In genomic region chr6:24775520-24776058, GRCh38 we compare ENCODE assay signal across 8 cellular contexts. TPM values are rescaled to one million over a fixed set of nuclear protein-coding genes. Genes with fewer than 3 reads are reported as not detected.
DNase-seq lines count a peak whose midpoint lies in the region; ATAC-seq and TF ChIP-seq lines count a peak whose summit lies in the region.

No MANE protein-coding gene starts in this region.

- no peak overlapping the region for H3K27ac ChIP-seq in aorta (ENCODE audit: low read depth in 1 of 2, low read length in 2 of 2)

- intact Hi-C loops in aorta (cut with DNase I): loop anchor here in 1 of 2 donors (2.0 kb wide), 1 partner anchor 55 kb away; no protein-coding TSS in a partner anchor

- H3K9ac ChIP-seq in mucosa of stomach (ENCODE audit: low read length): peak overlapping the region; percentile 63

- H3K27me3 ChIP-seq in mucosa of stomach (ENCODE audit: control insufficient read depth, insufficient read depth, low read length) (no peaks in the 10 kb centered on the region), aorta (ENCODE audit: control insufficient read depth in 1 of 2, insufficient read depth in 2 of 2, low read length in 1 of 2) (no peaks in the 10 kb centered on the region)

- POLR2A ChIA-PET in T-cell (lab: Charles Lee): interaction anchor here in 1 of 2 donors (0.5 to 1.0 kb wide), 3 partner anchors 54 to 185 kb away, joined by 3 to 5 read pairs (median 4); no protein-coding TSS in a partner anchor

- H3K9me3 ChIP-seq in mucosa of stomach (ENCODE audit: control insufficient read depth, low read length) (no peaks in the 10 kb centered on the region), aorta (ENCODE audit: control insufficient read depth, low read length) (no peaks in the 10 kb centered on the region)

- CTCF ChIA-PET in T-cell (lab: Charles Lee): interaction anchor here in 1 of 2 donors (1.3 kb wide), 1 partner anchor 158 kb away, joined by 4 read pairs; no protein-coding TSS in a partner anchor

- H3K36me3 ChIP-seq in mucosa of stomach (ENCODE audit: control insufficient read depth, insufficient read depth, low read length): no peaks in the 10 kb centered on the region
- no peaks in the 10 kb centered on the region for H3K36me3 ChIP-seq in aorta (ENCODE audit: control insufficient read depth in 1 of 2, insufficient read depth in 2 of 2, low read length in 1 of 2)

- DNase-seq in GM12864 (ENCODE audit: low read depth): no peak
- peak in 12 of 34 experiments; percentile 2 to 28 (median 8) for DNase-seq in T-cell
- peak; percentile 24 to 60 for DNase-seq in dermis microvascular lymphatic vessel endothelial cell (ENCODE audit: low read depth in 2 of 2)
- DNase-seq in aorta: peak in 1 of 2 donors; percentile 46
- DNase-seq in medulla oblongata (ENCODE audit: extremely low spot score): no peak

- no peaks in the 10 kb centered on the region for H3K4me1 ChIP-seq in mucosa of stomach (ENCODE audit: control insufficient read depth, insufficient read depth, low read length)
- H3K4me1 ChIP-seq in aorta (ENCODE audit: control insufficient read depth in 1 of 2, insufficient read depth in 2 of 2, low read length in 2 of 2): no peaks in the 10 kb centered on the region

- H3K9me3 Mint-ChIP-seq in T-cell: no peaks in the 10 kb centered on the region

- no peak for TF ChIP-seq CTCF in GM12864 (IDR thresholded peaks at IDR 0.05; ENCODE audit: low read depth, low read length, missing control alignments)

- H3K27ac Mint-ChIP-seq in T-cell: peak overlapping the region; percentile 69 to 96

- ATAC-seq in HG02840 (IDR thresholded peaks at IDR 0.05; ENCODE audit: low FRiP score, unreplicated experiment) (peak; percentile 12), T-cell (replicated peaks in 1 of 4) (peak in 2 of 4 experiments; percentile 3 to 4), aorta (ENCODE audit: low FRiP score) (peak; percentile 61), HG03565 (IDR thresholded peaks at IDR 0.05; ENCODE audit: unreplicated experiment) (no peak)

- peaks cover 26 to 34% (median 30%) of the 10 kb centered on the region in 3 donors for H3K4me1 Mint-ChIP-seq in T-cell

- no peaks in the 10 kb centered on the region for H3K27me3 Mint-ChIP-seq in T-cell

- H3K36me3 Mint-ChIP-seq in T-cell: peaks cover 4% of the 10 kb centered on the region

- 1 to 2% methylated on average over 20 of the region's 20 CpGs for WGBS in aorta, 2 donors

- peak overlapping the region; percentile 79 for H3K4me3 ChIP-seq in GM12864 (ENCODE audit: low read depth, low read length)
- H3K4me3 ChIP-seq in mucosa of stomach (ENCODE audit: low read length): peak overlapping the region; percentile 71
- peak overlapping the region; percentile 5 to 67 for H3K4me3 ChIP-seq in aorta (ENCODE audit: low read length in 2 of 2)

- peak overlapping the region; percentile 97 to 98 (median 98) for H3K4me3 Mint-ChIP-seq in T-cell

RNA-seq across cellular contexts. Expression of gene GMNN, which starts 0.9 kb away (rescaled TPM):
- total RNA-seq in T-cell (10 to 100 TPM in 2 of 5 donors, 1 to 10 TPM in 3; 5.7 to 12.3 (median 6.1) TPM), dermis microvascular lymphatic vessel endothelial cell (11.9 and 16.8 TPM in 2 replicates), aorta (10 to 100 TPM in 1 of 2 donors, 1 to 10 TPM in 1; 5.3 to 10.2 TPM)
- 10 to 100 TPM in 1 of 2 donors, 1 to 10 TPM in 1; 6.8 to 13.1 TPM for polyA plus RNA-seq in aorta

RNA-seq across cellular contexts. Expression of gene ARMH2, which starts 23.1 kb away (rescaled TPM):
- total RNA-seq in T-cell: 1 to 10 TPM; 2.2 to 4.6 (median 3.7) TPM
- total RNA-seq in dermis microvascular lymphatic vessel endothelial cell: not detected in 2 replicates
- not detected for total RNA-seq in aorta
- not detected for polyA plus RNA-seq in aorta

RNA-seq across cellular contexts. Expression of gene C6orf62, which starts 56.6 kb away (rescaled TPM):
- 100 to 1,000 TPM; 114 to 146 (median 135) TPM for total RNA-seq in T-cell
- 103 and 104 TPM in 2 replicates for total RNA-seq in dermis microvascular lymphatic vessel endothelial cell
- total RNA-seq in aorta: 10 to 100 TPM; 72.7 to 88.5 TPM
- polyA plus RNA-seq in aorta: 10 to 100 TPM; 35.1 to 41.7 TPM

Comparison
In these comparisons a context has a peak if more than half of its experiments do, and no peak if none do; other contexts are left out.
1. DNase-seq: peak in dermis microvascular lymphatic vessel endothelial cell (2 of 2); none in GM12864 (single experiment) and medulla oblongata (single experiment).
2. Peak in every context shown above with its lines, with median percentiles within 50 percentile points of each other: H3K4me3 ChIP-seq.